Comparison of ENCODE assay signal across 17 cellular contexts in genomic region chr2:89848763-89849162, GRCh38.
DNase-seq lines count a peak whose midpoint lies in the region; ATAC-seq, FAIRE-seq and TF ChIP-seq lines count a peak whose summit lies in the region.
"Had no signal": no experiment of that assay in that cellular context is flagged by ENCODE, and none has a peak within 500 bp of the region (broad histone marks: within the 10 kb centered on the region; RNA-seq: fewer than 3 reads in every experiment).

No MANE protein-coding gene starts in this region.

- H3K36me3 ChIP-seq in HepG2 (replicated peaks in 1 of 2; ENCODE audit: control insufficient read depth in 1 of 2, insufficient read depth in 2 of 2, low read length in 2 of 2) (no peaks in the 10 kb centered on the region), testis (ENCODE audit: low read depth, missing control alignments) (no peaks in the 10 kb centered on the region), A673 (ENCODE audit: insufficient read depth, low read length, poor library complexity, severe bottlenecking) (no peaks in the 10 kb centered on the region)
- H3K36me3 ChIP-seq: BLaER1 treated with 17β-estradiol and CSF1 and Interleukin-3, amounts not matched to agents 10 nM and 100 nM had no signal

- TF ChIP-seq RAD21 in HepG2 (CRISPR knock-in tag; IDR thresholded peaks at IDR 0.05), result no peak

- H3K9me3 ChIP-seq in HepG2 (ENCODE audit: low read length) (no peaks in the 10 kb centered on the region), testis (no peaks in the 10 kb centered on the region), A673 (ENCODE audit: low read depth, low read length, poor library complexity, severe bottlenecking) (no peaks in the 10 kb centered on the region)

- no peak overlapping the region for H3K4me2 ChIP-seq in HepG2 (ENCODE audit: low read depth, low read length)
- H3K4me2 ChIP-seq: BLaER1 treated with 17β-estradiol and CSF1 and Interleukin-3, amounts not matched to agents 10 nM and 100 nM had no signal

- ATAC-seq in HepG2 (no peak), GM21717 (IDR thresholded peaks at IDR 0.05; ENCODE audit: unreplicated experiment) (no peak)
- no peak for ATAC-seq in activated naive CD4-positive, alpha-beta T cell treated with anti-CD3 and anti-CD28 coated beads, Interleukin-2, amount 50 U/mL, for 72 hours
- ATAC-seq: HCT116 had no signal

- in situ Hi-C loops in HepG2 (cut with HindIII; ENCODE audit: extremely low pct_ligation_motif_present, low pct_unique_long_range_greater_than_20kb), result no loop called here

- under 1% methylated on average over 2 of the region's 2 CpGs for WGBS in HepG2 (ENCODE audit: low lambda C conversion rate)
- 37 to 49% methylated on average over 2 of the region's 2 CpGs for WGBS in testis, 2 donors

- no peak overlapping the region for H3K9ac ChIP-seq in HepG2 (ENCODE audit: insufficient read depth, low read depth, low read length)
- H3K9ac ChIP-seq: BLaER1 treated with 17β-estradiol and CSF1 and Interleukin-3, amounts not matched to agents 10 nM and 100 nM had no signal

- no peaks in the 10 kb centered on the region for H3K4me1 ChIP-seq in HepG2 (ENCODE audit: insufficient read depth, low read length)
- no peaks in the 10 kb centered on the region for H3K4me1 ChIP-seq in testis
- no peaks in the 10 kb centered on the region for H3K4me1 ChIP-seq in A673 (ENCODE audit: insufficient read depth, low read length, poor library complexity, severe bottlenecking)

- no peaks in the 10 kb centered on the region for H4K20me1 ChIP-seq in HepG2 (ENCODE audit: insufficient read depth, low read length)
- H4K20me1 ChIP-seq: BLaER1 treated with 17β-estradiol and CSF1 and Interleukin-3, amounts not matched to agents 10 nM and 100 nM had no signal

- H3K4me3 ChIP-seq in GM12865 (ENCODE audit: low read depth, low read length) (no peak overlapping the region), HepG2 (replicated peaks in 1 of 3; ENCODE audit: insufficient read depth in 1 of 3, low read depth in 2 of 3, low read length in 3 of 3) (no peak overlapping the region), testis (no peak overlapping the region), A673 (ENCODE audit: low read depth, low read length, poor library complexity, severe bottlenecking) (no peak overlapping the region)
- H3K4me3 ChIP-seq: BLaER1 treated with 17β-estradiol and CSF1 and Interleukin-3, amounts not matched to agents 10 nM and 100 nM had no signal

- TF ChIP-seq EP300 in HepG2 (IDR thresholded peaks at IDR 0.05; ENCODE audit: low read depth in 2 of 2, low read length in 2 of 2) (no peak), HepG2 (CRISPR knock-in tag; IDR thresholded peaks at IDR 0.05; ENCODE audit: borderline replicate concordance) (no peak)

- H3K36me3 Mint-ChIP-seq in activated naive CD4-positive, alpha-beta T cell treated with anti-CD3 and anti-CD28 coated beads, Interleukin-2, amount 50 U/mL, for 72 hours, result no peaks in the 10 kb centered on the region
- H3K36me3 Mint-ChIP-seq: CD4-positive, CD25-positive, alpha-beta regulatory T cell had no signal

- H3K9me3 Mint-ChIP-seq in activated naive CD4-positive, alpha-beta T cell treated with anti-CD3 and anti-CD28 coated beads, Interleukin-2, amount 50 U/mL, for 72 hours, result peaks cover 4 to 7% of the 10 kb centered on the region in 2 donors

- no TSS peak for BruUV-seq in HepG2 (replicated peaks; lab: Mats Ljungman, UMichigan)
- BruUV-seq in A673 (replicated peaks; lab: Mats Ljungman, UMichigan), result no TSS peak

- H3K27ac Mint-ChIP-seq in activated naive CD4-positive, alpha-beta T cell treated with anti-CD3 and anti-CD28 coated beads, Interleukin-2, amount 50 U/mL, for 72 hours, result no peak overlapping the region
- H3K27ac Mint-ChIP-seq: CD4-positive, CD25-positive, alpha-beta regulatory T cell had no signal

- TF ChIP-seq POLR2A in HepG2 (IDR thresholded peaks at IDR 0.05; ENCODE audit: insufficient read depth in 1 of 2, low read depth in 2 of 2, low read length in 2 of 2), result no peak
- TF ChIP-seq POLR2A in testis (IDR thresholded peaks at IDR 0.05), result no peak

- CTCF ChIA-PET in HepG2 (lab: Yijun Ruan, JAX; ENCODE audit: low intra/inter-chr PET ratio, low total read pairs), result no interaction called here
- CTCF ChIA-PET in A673 (lab: Charles Lee), result no interaction called here

- POLR2A ChIA-PET in HepG2 (lab: Yijun Ruan, JAX), result no interaction called here
- POLR2A ChIA-PET in A673 (lab: Charles Lee; ENCODE audit: low non-redundant PET), result no interaction called here

- no peak for FAIRE-seq in HepG2 (lab: Jason Lieb, UNC)
- FAIRE-seq: A204.1, GM12891, GM19239 had no signal

- H3K27me3 ChIP-seq in HepG2 (ENCODE audit: control insufficient read depth in 1 of 2, insufficient read depth in 2 of 2, low read length in 2 of 2), result peaks cover 0 to 25% of the 10 kb centered on the region in 2 experiments; a peak in 2 of 5 replicates
- H3K27me3 ChIP-seq in testis, result no peaks in the 10 kb centered on the region
- H3K27me3 ChIP-seq in A673 (replicated peaks; ENCODE audit: insufficient read depth, low read depth, low read length, poor library complexity), result peaks cover 45% of the 10 kb centered on the region
- H3K27me3 ChIP-seq: BLaER1 treated with 17β-estradiol and CSF1 and Interleukin-3, amounts not matched to agents 10 nM and 100 nM had no signal

- H3K27ac ChIP-seq in HepG2 (ENCODE audit: extremely low read length, insufficient read depth, low read length) (no peak overlapping the region), testis (no peak overlapping the region), A673 (ENCODE audit: low read depth, low read length, poor library complexity, severe bottlenecking) (no peak overlapping the region)
- H3K27ac ChIP-seq: BLaER1 treated with 17β-estradiol and CSF1 and Interleukin-3, amounts not matched to agents 10 nM and 100 nM had no signal

- intact Hi-C loops in HepG2 (cut with micrococcal nuclease; ENCODE audit: unreplicated experiment) (no loop called here), testis (cut with DNase I; ENCODE audit: low total_unique reads) (no loop called here), A673 (cut with micrococcal nuclease; ENCODE audit: unreplicated experiment) (no loop called here)

- H3K79me2 ChIP-seq in HepG2 (ENCODE audit: insufficient read depth, low read length), result no peaks in the 10 kb centered on the region

- TF ChIP-seq CTCF in GM12865 (IDR thresholded peaks at IDR 0.05; ENCODE audit: insufficient read depth, low read depth, low read length, missing control alignments), result peak; percentile 6
- TF ChIP-seq CTCF in HepG2 (CRISPR knock-in tag; IDR thresholded peaks at IDR 0.05), result no peak
- TF ChIP-seq CTCF in testis (IDR thresholded peaks at IDR 0.05), result no peak
- no peak for TF ChIP-seq CTCF in A673 (conservative IDR thresholded peaks at IDR 0.05; ENCODE audit: low read depth, low read length)

- DNase-seq in GM12865 (ENCODE audit: low read depth) (no peak), NCI-H226 (peak; percentile 1), HepG2 (ENCODE audit: low spot score) (no peak), testis (no peak), A673 (ENCODE audit: low spot score) (no peak)
- no peak for DNase-seq in activated naive CD4-positive, alpha-beta T cell treated with anti-CD3 and anti-CD28 coated beads, Interleukin-2, amount 50 U/mL, for 72 hours (ENCODE audit: low spot score in 2 of 2)
- DNase-seq: CD4-positive, CD25-positive, alpha-beta regulatory T cell; DMS53; GF-D8; IMR-90; KBM-7 had no signal

- no peak overlapping the region for H2AFZ ChIP-seq in HepG2 (ENCODE audit: low read length)

TF ChIP-seq in HepG2, 621 proteins besides CTCF, POLR2A, EP300 and RAD21 (continues in another document):
- TF ChIP-seq HDAC1 (CRISPR knock-in tag; IDR thresholded peaks at IDR 0.05) (no peak), ZNF574 (CRISPR knock-in tag; IDR thresholded peaks at IDR 0.05) (no peak), NKX3-1 (CRISPR knock-in tag; IDR thresholded peaks at IDR 0.05) (no peak)
